ENCODE assay signal across 16 cellular contexts in genomic region chr5:68780299-68780960, GRCh38.
"Had no signal": no experiment of that assay in that cellular context is flagged by ENCODE, and none has a peak within 500 bp of the region (broad histone marks: within the 10 kb centered on the region; RNA-seq: fewer than 3 reads in every experiment).

No MANE protein-coding gene starts in this region.

- H3K36me3 ChIP-seq: ascending aorta, pancreas, sigmoid colon, tibial artery had no signal

- H3K9me3 ChIP-seq: pancreas, sigmoid colon had no signal

- H3K4me1 ChIP-seq: ascending aorta, pancreas, sigmoid colon, tibial artery had no signal

- H3K4me3 ChIP-seq: ascending aorta, coronary artery, pancreas, sigmoid colon, tibial artery had no signal

- ATAC-seq: activated naive CD8-positive, alpha-beta T cell treated with anti-CD3 and anti-CD28 coated beads, Interleukin-2, amount 50 U/mL, for 24 hours; activated T-cell treated with anti-CD3 and anti-CD28 coated beads, Interleukin-2, amount 50 U/mL, for 4 hours; naive thymus-derived CD8-positive, alpha-beta T cell had no signal

- FAIRE-seq: pancreas had no signal

- DNase-seq: activated CD4-positive, alpha-beta T cell treated with anti-CD3 and anti-CD28 coated beads, Interleukin-2, amount 50 U/mL, for 1 hour; activated CD4-positive, CD25-positive, alpha-beta regulatory T cell treated with anti-CD3 and anti-CD28 coated beads, Interleukin-2, amount 50 U/mL, for 72 hours; activated CD8-positive, alpha-beta memory T cell treated with anti-CD3 and anti-CD28 coated beads, Interleukin-2, amount 50 U/mL, for 4 hours; activated effector memory CD4-positive, alpha-beta T cell treated with Interleukin-2 at 50 U/mL for 16 hours; activated naive CD4-positive, alpha-beta T cell treated with anti-CD3 and anti-CD28 coated beads, Interleukin-2, amount 10 ng/mL, durations not matched to agents 7 days and 5 days; activated naive CD8-positive, alpha-beta T cell treated with anti-CD3 and anti-CD28 coated beads, Interleukin-2, amount 50 U/mL, for 24 hours; activated T-cell treated with anti-CD3 and anti-CD28 coated beads, Interleukin-2, amount 50 U/mL, for 4 hours; mesenchymal stem cell; naive thymus-derived CD8-positive, alpha-beta T cell; pancreas; sigmoid colon; stimulated activated naive CD4-positive, alpha-beta T cell; substantia nigra; tibial artery had no signal

- H3K27ac ChIP-seq: ascending aorta, coronary artery, pancreas, sigmoid colon, tibial artery had no signal
